ENCODE assay signal across 9 cellular contexts in the genomic region with DNA sequence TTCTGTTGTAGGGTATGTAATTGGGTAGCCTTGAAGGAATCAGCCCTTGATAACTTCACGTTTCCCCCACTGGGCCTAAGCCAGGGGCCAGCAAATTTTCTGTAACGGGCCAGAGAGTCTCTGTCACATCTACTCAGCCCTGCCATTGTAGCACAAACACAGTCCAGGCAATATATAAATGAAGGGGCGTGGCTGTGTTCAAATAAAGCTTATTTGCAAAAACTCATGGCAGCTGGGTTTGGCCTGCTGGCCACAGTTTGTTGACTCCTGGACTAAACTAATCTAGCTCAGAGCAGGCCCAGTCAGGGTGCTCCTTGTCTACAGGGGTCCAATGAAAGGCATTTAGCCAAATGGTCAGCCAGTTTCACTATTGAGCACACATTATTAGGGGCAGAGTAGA.
DNase-seq lines count a peak whose midpoint lies in the region; ATAC-seq and TF ChIP-seq lines count a peak whose summit lies in the region.
"Had no signal": no experiment of that assay in that cellular context is flagged by ENCODE, and none has a peak within 500 bp of the region (broad histone marks: within the 10 kb centered on the region; RNA-seq: fewer than 3 reads in every experiment).

No MANE protein-coding gene starts in this region.

- peaks cover 21% of the 10 kb centered on the region; the same call in 1 of the 2 replicates for H3K79me2 ChIP-seq in Karpas-422 (ENCODE audit: low read length)

- H3K4me2 ChIP-seq in Karpas-422 (ENCODE audit: low read depth, low read length, poor library complexity, severe bottlenecking) = peak overlapping the region; percentile 70

- intact Hi-C loops in psoas muscle (cut with DNase I) (loop anchor here in 1 of 2 donors (10.0 kb wide), 2 partner anchors 231 to 469 kb away; no protein-coding TSS in a partner anchor), left lung (cut with DNase I) (no loop called here)

- DNase-seq in SHP77 (lab: John Stamatoyannopoulos, UW) = peak; percentile 16 to 34
- DNase-seq in SHP77 treated with DMSO at 0.1 percent for 48 hours (lab: John Stamatoyannopoulos, UW) = no peak
- DNase-seq in Karpas-422 = peak; percentile 74
- DNase-seq in activated naive CD8-positive, alpha-beta T cell treated with anti-CD3 and anti-CD28 coated beads, Interleukin-2, amount 50 U/mL, for 24 hours = no peak
- DNase-seq in psoas muscle = no peak
- no peak for DNase-seq in left lung
- no peak for DNase-seq in NCI-H2107 (lab: John Stamatoyannopoulos, UW)
- DNase-seq: SK-N-SH had no signal

- H3K9me3 Mint-ChIP-seq in activated naive CD8-positive, alpha-beta T cell treated with anti-CD3 and anti-CD28 coated beads, Interleukin-2, amount 50 U/mL, for 24 hours = no peaks in the 10 kb centered on the region

- peak overlapping the region; percentile 74 for H3K9ac ChIP-seq in Karpas-422 (ENCODE audit: low read length)
- H3K9ac ChIP-seq: SK-N-SH had no signal

- no peak for ATAC-seq in activated naive CD8-positive, alpha-beta T cell treated with anti-CD3 and anti-CD28 coated beads, Interleukin-2, amount 50 U/mL, for 24 hours
- ATAC-seq in psoas muscle (no peak), left lung (no peak), GM18505 (IDR thresholded peaks at IDR 0.05; ENCODE audit: unreplicated experiment) (no peak)

- H3K27ac ChIP-seq in Karpas-422 (ENCODE audit: low read length) = peak overlapping the region; percentile 99
- H3K27ac ChIP-seq in psoas muscle = peak overlapping the region; percentile 50
- peak overlapping the region in 1 of 2 donors; percentile 57 for H3K27ac ChIP-seq in left lung

- H3K4me1 ChIP-seq in Karpas-422 (ENCODE audit: low read length) (peaks cover 100% of the 10 kb centered on the region), psoas muscle (peaks cover 39% of the 10 kb centered on the region), left lung (peaks cover 10 to 51% of the 10 kb centered on the region in 2 donors)

- H3K36me3 ChIP-seq in Karpas-422 (ENCODE audit: insufficient read depth, low read length) = peaks cover 15% of the 10 kb centered on the region; the same call in 1 of the 2 replicates
- H3K36me3 ChIP-seq in psoas muscle (ENCODE audit: insufficient read depth in 1 of 2, low read depth in 1 of 2) = no peaks in the 10 kb centered on the region
- no peaks in the 10 kb centered on the region for H3K36me3 ChIP-seq in left lung

- no peaks in the 10 kb centered on the region for H3K9me2 ChIP-seq in Karpas-422 (replicated peaks; ENCODE audit: insufficient read depth, low read length)
- H3K9me2 ChIP-seq: SK-N-SH had no signal

- H3K27me3 ChIP-seq in Karpas-422 (ENCODE audit: low read length) = no peaks in the 10 kb centered on the region
- H3K27me3 ChIP-seq in psoas muscle (ENCODE audit: insufficient read depth in 3 of 3, low read length in 2 of 3) = no peaks in the 10 kb centered on the region
- no peaks in the 10 kb centered on the region for H3K27me3 ChIP-seq in left lung

- peaks cover 4% of the 10 kb centered on the region for H3K36me3 Mint-ChIP-seq in activated naive CD8-positive, alpha-beta T cell treated with anti-CD3 and anti-CD28 coated beads, Interleukin-2, amount 50 U/mL, for 24 hours (ENCODE audit: low read depth)

- peaks cover 92% of the 10 kb centered on the region for H3K4me1 Mint-ChIP-seq in activated naive CD8-positive, alpha-beta T cell treated with anti-CD3 and anti-CD28 coated beads, Interleukin-2, amount 50 U/mL, for 24 hours

- H3K4me3 Mint-ChIP-seq in activated naive CD8-positive, alpha-beta T cell treated with anti-CD3 and anti-CD28 coated beads, Interleukin-2, amount 50 U/mL, for 24 hours = no peak overlapping the region

- no peaks in the 10 kb centered on the region for H4K20me1 ChIP-seq in Karpas-422 (ENCODE audit: insufficient read depth, low read depth, low read length)

- WGBS in psoas muscle, 3 donors = 76 to 89% (median 84%) methylated on average over 3 of the region's 3 CpGs

- TF ChIP-seq POLR2A in GM18505 (IDR thresholded peaks at IDR 0.05; ENCODE audit: borderline replicate concordance, extremely low read depth, insufficient read depth, insufficient read length) = no peak

- H3K4me3 ChIP-seq in Karpas-422 (ENCODE audit: low read length) (peak overlapping the region; percentile 28), psoas muscle (no peak overlapping the region), left lung (no peak overlapping the region)

- TF ChIP-seq CTCF in psoas muscle (IDR thresholded peaks at IDR 0.05) (no peak), left lung (IDR thresholded peaks at IDR 0.05) (no peak)

- H3K9me3 ChIP-seq in Karpas-422 (ENCODE audit: low read length) = no peaks in the 10 kb centered on the region; the same call in 1 of the 2 replicates
- no peaks in the 10 kb centered on the region for H3K9me3 ChIP-seq in psoas muscle
- H3K9me3 ChIP-seq in left lung = no peaks in the 10 kb centered on the region
- H3K9me3 ChIP-seq: SK-N-SH had no signal

- peak overlapping the region; percentile 93 for H3K27ac Mint-ChIP-seq in activated naive CD8-positive, alpha-beta T cell treated with anti-CD3 and anti-CD28 coated beads, Interleukin-2, amount 50 U/mL, for 24 hours

- no peaks in the 10 kb centered on the region for H3K27me3 Mint-ChIP-seq in activated naive CD8-positive, alpha-beta T cell treated with anti-CD3 and anti-CD28 coated beads, Interleukin-2, amount 50 U/mL, for 24 hours

- H2AFZ ChIP-seq in Karpas-422 (ENCODE audit: low read length) = no peak overlapping the region

Comparison
In these comparisons a context has a peak if more than half of its experiments do, and no peak if none do; other contexts are left out.
1. DNase-seq: peak in SHP77 (2 of 2) and Karpas-422 (single experiment); none in SHP77 treated with DMSO at 0.1 percent for 48 hours (single experiment), activated naive CD8-positive, alpha-beta T cell treated with anti-CD3 and anti-CD28 coated beads, Interleukin-2, amount 50 U/mL, for 24 hours (single experiment), psoas muscle (0 of 2), left lung (0 of 2) and NCI-H2107 (single experiment).